17 cellular contexts compared by ENCODE assay signal in the genomic region with DNA sequence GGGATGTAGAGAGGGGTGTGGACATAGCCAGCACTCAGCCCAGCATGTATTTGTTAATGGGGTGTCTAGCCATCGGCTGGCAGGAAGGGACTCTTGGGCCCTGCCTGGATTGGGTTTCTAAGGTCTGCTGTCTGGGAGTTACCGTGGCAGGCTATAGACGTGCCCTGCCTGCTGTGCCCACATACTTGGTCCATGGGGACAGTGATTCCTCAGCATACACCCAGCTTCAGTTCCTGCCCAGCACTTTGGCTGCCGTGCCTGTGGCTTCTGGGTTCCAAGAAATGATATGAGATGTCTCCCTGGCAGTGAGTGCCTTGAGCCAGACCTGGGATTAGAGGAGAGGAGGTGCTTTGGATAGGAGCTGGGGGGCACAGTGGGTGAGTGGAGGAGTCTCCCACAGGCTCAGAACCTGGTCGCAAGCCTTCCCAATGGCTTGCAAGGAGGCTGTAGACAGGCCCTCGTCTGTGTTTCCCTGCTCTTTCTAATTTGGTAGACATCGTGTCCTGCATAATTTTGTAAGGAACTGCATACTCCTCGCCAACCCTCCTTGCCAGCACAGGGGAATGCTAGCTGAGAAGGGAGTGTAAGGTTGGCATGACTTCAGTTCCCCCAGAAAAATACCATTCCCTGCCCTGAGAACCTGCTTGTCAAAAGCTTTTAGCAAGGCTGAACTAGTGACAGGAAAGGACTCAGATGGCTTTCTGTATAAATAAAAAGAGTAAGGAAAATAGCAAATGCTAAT.
DNase-seq lines count a peak whose midpoint lies in the region; ATAC-seq lines count a peak whose summit lies in the region.
"Had no signal": no experiment of that assay in that cellular context is flagged by ENCODE, and none has a peak within 500 bp of the region (broad histone marks: within the 10 kb centered on the region; RNA-seq: fewer than 3 reads in every experiment).

No MANE protein-coding gene starts in this region.

- no peak overlapping the region for H2AK5ac ChIP-seq in neuronal stem cell (ENCODE audit: low read depth, low read length)

- H3K4me3 ChIP-seq in neuronal stem cell (ENCODE audit: low read length in 2 of 2) = no peak overlapping the region

- H3K18ac ChIP-seq in neuronal stem cell (ENCODE audit: low read length) = no peak overlapping the region

- no peak overlapping the region for H3K27ac Mint-ChIP-seq in activated naive CD8-positive, alpha-beta T cell treated with anti-CD3 and anti-CD28 coated beads for 36 hours
- H3K27ac Mint-ChIP-seq: activated CD4-positive, alpha-beta T cell treated with anti-CD3 and anti-CD28 coated beads for 36 hours; activated naive CD8-positive, alpha-beta T cell; activated T-helper 1 cell treated with anti-CD3 and anti-CD28 coated beads, Interleukin-12 subunit alpha, Interleukin-12 subunit beta, Interleukin-2, Interleukin-4 antibody, amounts not matched to agents 30 ng/mL and 10 ng/mL and 1 ng/mL, durations not matched to agents 14 hours and 24 hours and 36 hours; natural killer cell treated with Interleukin-12 subunit alpha and Interleukin-12 subunit beta and Interleukin-15 and Interleukin-18, amount 100 ng/mL, for 72 hours had no signal

- no peak overlapping the region for H3K4me3 Mint-ChIP-seq in activated naive CD8-positive, alpha-beta T cell treated with anti-CD3 and anti-CD28 coated beads for 36 hours
- H3K4me3 Mint-ChIP-seq: activated CD4-positive, alpha-beta T cell treated with anti-CD3 and anti-CD28 coated beads for 36 hours; activated naive CD8-positive, alpha-beta T cell; activated T-helper 1 cell treated with anti-CD3 and anti-CD28 coated beads, Interleukin-12 subunit alpha, Interleukin-12 subunit beta, Interleukin-2, Interleukin-4 antibody, amounts not matched to agents 30 ng/mL and 10 ng/mL and 1 ng/mL, durations not matched to agents 14 hours and 24 hours and 36 hours; natural killer cell treated with Interleukin-12 subunit alpha and Interleukin-12 subunit beta and Interleukin-15 and Interleukin-18, amount 100 ng/mL, for 72 hours had no signal

- ATAC-seq in HG02938 (IDR thresholded peaks at IDR 0.05; ENCODE audit: unreplicated experiment) = no peak
- ATAC-seq: activated CD4-positive, alpha-beta T cell treated with anti-CD3 and anti-CD28 coated beads for 36 hours had no signal

- H2BK15ac ChIP-seq in neuronal stem cell (ENCODE audit: low read length) = no peak overlapping the region

- H3K27ac ChIP-seq in cingulate gyrus (ENCODE audit: low read depth, low read length) (peak overlapping the region; percentile 96), neuronal stem cell (replicated peaks; ENCODE audit: low read length) (no peak overlapping the region), substantia nigra (ENCODE audit: low read depth, low read length, poor library complexity, severe bottlenecking) (peak overlapping the region; percentile 97)
- H3K27ac ChIP-seq: parathyroid adenoma had no signal

- H3K23ac ChIP-seq in neuronal stem cell (ENCODE audit: low read depth, low read length, poor library complexity) = peak overlapping the region; percentile 27

- H3K27me3 ChIP-seq in neuronal stem cell (ENCODE audit: control insufficient read depth in 3 of 3, insufficient read depth in 3 of 3, low read depth in 1 of 3, low read length in 3 of 3) = no peaks in the 10 kb centered on the region

- no peak overlapping the region for H4K8ac ChIP-seq in neuronal stem cell (ENCODE audit: low read depth, low read length)

- no CpG with 5 or more reads among the region's 8 CpGs for WGBS in neuronal stem cell (ENCODE audit: extremely low coverage in 2 of 2, insufficient read length in 2 of 2, insufficient replicate concordance in 1 of 2), 2 donors

- no peak overlapping the region for H3K4ac ChIP-seq in neuronal stem cell (ENCODE audit: low read length)

- peaks cover 2% of the 10 kb centered on the region for H3K4me1 Mint-ChIP-seq in activated naive CD8-positive, alpha-beta T cell treated with anti-CD3 and anti-CD28 coated beads for 36 hours
- H3K4me1 Mint-ChIP-seq: activated CD4-positive, alpha-beta T cell treated with anti-CD3 and anti-CD28 coated beads for 36 hours had no signal

- no peak overlapping the region for H3K4me2 ChIP-seq in neuronal stem cell (ENCODE audit: insufficient read depth, low read length, poor library complexity, severe bottlenecking)

- H3K9ac ChIP-seq in neuronal stem cell (ENCODE audit: low read depth, low read length, poor library complexity) = no peak overlapping the region
- H3K9ac ChIP-seq: parathyroid adenoma had no signal

- H3K9me3 Mint-ChIP-seq in activated naive CD8-positive, alpha-beta T cell treated with anti-CD3 and anti-CD28 coated beads for 36 hours = no peaks in the 10 kb centered on the region
- H3K9me3 Mint-ChIP-seq: activated T-helper 1 cell treated with anti-CD3 and anti-CD28 coated beads, Interleukin-12 subunit alpha, Interleukin-12 subunit beta, Interleukin-2, Interleukin-4 antibody, amounts not matched to agents 30 ng/mL and 10 ng/mL and 1 ng/mL, durations not matched to agents 14 hours and 24 hours and 36 hours; natural killer cell treated with Interleukin-12 subunit alpha and Interleukin-12 subunit beta and Interleukin-15 and Interleukin-18, amount 100 ng/mL, for 72 hours had no signal

- no peak overlapping the region for H3K14ac ChIP-seq in neuronal stem cell (ENCODE audit: low read length)

- H3K36me3 Mint-ChIP-seq in activated naive CD8-positive, alpha-beta T cell treated with anti-CD3 and anti-CD28 coated beads for 36 hours = no peaks in the 10 kb centered on the region
- H3K36me3 Mint-ChIP-seq: activated naive CD8-positive, alpha-beta T cell; natural killer cell treated with Interleukin-12 subunit alpha and Interleukin-12 subunit beta and Interleukin-15 and Interleukin-18, amount 100 ng/mL, for 72 hours had no signal

- peaks cover 2 to 20% of the 10 kb centered on the region in 2 donors for H3K4me1 ChIP-seq in neuronal stem cell (ENCODE audit: control insufficient read depth in 2 of 2, insufficient read depth in 1 of 2, low read depth in 1 of 2, low read length in 2 of 2)

- H2BK5ac ChIP-seq in neuronal stem cell (ENCODE audit: low read length) = no peak overlapping the region

- peak; percentile 64 for DNase-seq in G401 (ENCODE audit: low spot score)
- no peak for DNase-seq in neuronal stem cell (ENCODE audit: low spot score)
- DNase-seq in substantia nigra (lab: John Stamatoyannopoulos, UW) = peak in 20 of 49 donors; percentile 14 to 64 (median 36)
- DNase-seq in activated naive CD8-positive, alpha-beta T cell treated with anti-CD3 and anti-CD28 coated beads for 36 hours = no peak
- no peak for DNase-seq in cortex of kidney (lab: John Stamatoyannopoulos, UW)
- DNase-seq: activated CD4-positive, alpha-beta T cell treated with anti-CD3 and anti-CD28 coated beads for 36 hours; effector CD4-positive, alpha-beta T cell; NCI-H1694; NCI-H2171 treated with DMSO at 0.1 percent for 48 hours; NCI-H526 treated with DMSO at 0.1 percent for 48 hours; stimulated activated CD4-positive, alpha-beta T cell treated with anti-CD3 and anti-CD28 coated beads, Interleukin-4, amount 100 ng/mL, for 24 hours had no signal

- H2BK12ac ChIP-seq in neuronal stem cell (ENCODE audit: low read length) = no peak overlapping the region

- no peaks in the 10 kb centered on the region for H3K36me3 ChIP-seq in neuronal stem cell (replicated peaks in 1 of 2; ENCODE audit: control insufficient read depth in 2 of 2, insufficient read depth in 2 of 2, low read length in 2 of 2)

- in situ Hi-C loops in G401 (cut with HindIII; ENCODE audit: low sequenced_read_pairs) = no loop called here

- H3K79me1 ChIP-seq in neuronal stem cell (ENCODE audit: low read depth, low read length) = no peaks in the 10 kb centered on the region

- H4K91ac ChIP-seq in neuronal stem cell (ENCODE audit: low read depth, low read length, poor library complexity) = no peak overlapping the region

- peaks cover 14% of the 10 kb centered on the region for H3K27me3 Mint-ChIP-seq in activated naive CD8-positive, alpha-beta T cell treated with anti-CD3 and anti-CD28 coated beads for 36 hours

- H2BK120ac ChIP-seq in neuronal stem cell (ENCODE audit: low read depth, low read length) = no peak overlapping the region

- no peaks in the 10 kb centered on the region for H3K9me3 ChIP-seq in neuronal stem cell (replicated peaks in 1 of 2; ENCODE audit: control insufficient read depth in 2 of 2, insufficient read depth in 1 of 2, low read depth in 1 of 2, low read length in 2 of 2)

- no peak overlapping the region for H2AFZ ChIP-seq in neuronal stem cell (ENCODE audit: low read length)
- H2AFZ ChIP-seq: parathyroid adenoma had no signal
